Comparison of ENCODE assay signal across 8 cellular contexts in the genomic region with DNA sequence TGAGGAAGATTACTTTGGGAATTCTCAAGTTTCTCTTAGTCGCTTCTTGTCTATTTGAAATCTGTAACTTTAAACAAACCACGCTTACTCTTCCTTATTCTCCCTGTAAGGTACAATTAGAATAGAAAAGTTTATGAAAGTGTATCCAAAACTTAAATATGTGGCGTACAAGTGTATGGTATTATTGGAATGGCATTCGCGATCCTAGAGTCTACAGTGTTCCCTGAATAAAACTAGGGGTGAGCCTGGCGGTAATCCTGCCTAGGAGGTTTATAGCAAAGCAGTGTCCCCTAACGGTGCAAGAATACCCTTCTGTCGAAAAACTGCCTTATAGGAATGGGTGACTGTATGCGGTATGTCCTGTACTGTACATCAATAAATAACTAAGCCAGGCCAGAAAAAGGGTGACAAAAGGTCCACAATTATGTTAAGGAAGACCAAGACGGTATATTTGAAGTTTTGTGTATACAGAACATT. TPM values are rescaled to one million over a fixed set of nuclear protein-coding genes. Genes with fewer than 3 reads are reported as not detected.
DNase-seq lines count a peak whose midpoint lies in the region; ATAC-seq and TF ChIP-seq lines count a peak whose summit lies in the region.

No MANE protein-coding gene starts in this region.

- peak overlapping the region; percentile 59 for H3K27ac ChIP-seq in RWPE2 (ENCODE audit: poor library complexity, severe bottlenecking)
- H3K27ac ChIP-seq in fibroblast of lung (ENCODE audit: insufficient read depth, low read length): peak overlapping the region; percentile 87
- H3K27ac ChIP-seq in gastrocnemius medialis: peak overlapping the region; percentile 88 to 96 (median 92)

- H4K20me1 ChIP-seq in fibroblast of lung (ENCODE audit: control insufficient read depth, extremely low read depth, insufficient read depth, low read length): no peaks in the 10 kb centered on the region

- H3K79me2 ChIP-seq in fibroblast of lung (ENCODE audit: control insufficient read depth, insufficient read depth, low read length): peaks cover 51% of the 10 kb centered on the region

- H3K36me3 ChIP-seq in H7 (replicated peaks; ENCODE audit: control insufficient read depth, insufficient read depth, low read length) (no peaks in the 10 kb centered on the region), RWPE2 (ENCODE audit: low read depth) (0 out of 2 replicates have a peak, but pooled peaks cover 3% of the 10 kb centered on the region), fibroblast of lung (ENCODE audit: control insufficient read depth, insufficient read depth, low read length) (no peaks in the 10 kb centered on the region), gastrocnemius medialis (peaks cover 0 to 5% of the 10 kb centered on the region in 2 donors)

- in situ Hi-C loops in gastrocnemius medialis (cut with MboI; ENCODE audit: low sequenced_read_pairs in 4 of 4): loop anchor here (10.0 to 25.0 kb wide), 2 partner anchors 176 to 189 kb away; no protein-coding TSS in a partner anchor

- H3K9me3 ChIP-seq in RWPE2 (ENCODE audit: severe bottlenecking): no peaks in the 10 kb centered on the region
- H3K9me3 ChIP-seq in fibroblast of lung (ENCODE audit: control insufficient read depth, insufficient read depth, low read depth, low read length): no peaks in the 10 kb centered on the region
- H3K9me3 ChIP-seq in gastrocnemius medialis: no peaks in the 10 kb centered on the region

- intact Hi-C loops in gastrocnemius medialis (cut with DNase I; ENCODE audit: low total_unique reads): loop anchor here (1.0 to 10.0 kb wide), 2 partner anchors 187 to 899 kb away; a partner anchor contains a TSS

- H2AFZ ChIP-seq in fibroblast of lung (ENCODE audit: low read length): no peak overlapping the region

- H3K9ac ChIP-seq in fibroblast of lung (ENCODE audit: insufficient read depth, low read length): peak overlapping the region; percentile 28

- no peak for TF ChIP-seq POLR2A in gastrocnemius medialis (IDR thresholded peaks at IDR 0.05)

- H3K4me3 ChIP-seq in H7 (ENCODE audit: insufficient read depth, low read depth, low read length) (peak overlapping the region; percentile 92), RWPE2 (ENCODE audit: severe bottlenecking) (peak overlapping the region; percentile 77), fibroblast of lung (replicated peaks in 1 of 4; ENCODE audit: control extremely low read depth in 1 of 4, insufficient read depth in 1 of 4, low read depth in 3 of 4, low read length in 4 of 4) (peak overlapping the region; percentile 80 to 94 (median 90)), gastrocnemius medialis (peak overlapping the region; percentile 72 to 98 (median 90))

- H3K4me1 ChIP-seq in RWPE2 (ENCODE audit: insufficient read depth, poor library complexity, severe bottlenecking) (peaks cover 18% of the 10 kb centered on the region), fibroblast of lung (ENCODE audit: control insufficient read depth, extremely low read depth, insufficient read depth, low read length) (no peaks in the 10 kb centered on the region), gastrocnemius medialis (peaks cover 19 to 24% of the 10 kb centered on the region in 2 donors)

- H3K4me2 ChIP-seq in fibroblast of lung (ENCODE audit: extremely low read depth, insufficient read depth, low read length): peak overlapping the region; percentile 42

- H3K27me3 ChIP-seq in H7 (ENCODE audit: control insufficient read depth, insufficient read depth, low read length): peaks cover 7% of the 10 kb centered on the region
- no peaks in the 10 kb centered on the region for H3K27me3 ChIP-seq in RWPE2 (ENCODE audit: insufficient read depth, poor library complexity, severe bottlenecking)
- no peaks in the 10 kb centered on the region for H3K27me3 ChIP-seq in fibroblast of lung (ENCODE audit: control insufficient read depth, insufficient read depth, low read length)
- no peaks in the 10 kb centered on the region for H3K27me3 ChIP-seq in gastrocnemius medialis

- DNase-seq in H7: no peak
- DNase-seq in RWPE2 (ENCODE audit: low spot score): no peak
- DNase-seq in fibroblast of lung (ENCODE audit: low read depth in 2 of 2): peak in 1 of 2 donors; percentile 29
- no peak for DNase-seq in gastrocnemius medialis
- no peak for DNase-seq in NOMO-1 treated with dmso at 0.1 percent for 144 hours (lab: John Stamatoyannopoulos, UW; ENCODE audit: unreplicated experiment)
- no peak for DNase-seq in effector CD8-positive, alpha-beta T cell (lab: John Stamatoyannopoulos, UW)
- no peak for DNase-seq in occipital lobe (lab: John Stamatoyannopoulos, UW)
- DNase-seq in mesenteric fat pad (ENCODE audit: low spot score): no peak

- ATAC-seq in RWPE2 (ENCODE audit: low read depth) (peak; percentile 19; the same call in 2 of the 3 replicates), gastrocnemius medialis (no peak)

- peak; percentile 56 for TF ChIP-seq CTCF in RWPE2 (IDR thresholded peaks at IDR 0.05; ENCODE audit: poor library complexity, severe bottlenecking)
- TF ChIP-seq CTCF in fibroblast of lung (conservative IDR thresholded peaks at IDR 0.05 in 1 of 2, IDR thresholded peaks at IDR 0.05 in 1 of 2; ENCODE audit: low read depth in 1 of 2, low read length in 2 of 2): no peak
- no peak for TF ChIP-seq CTCF in gastrocnemius medialis (IDR thresholded peaks at IDR 0.05 in 4 of 5, conservative IDR thresholded peaks at IDR 0.05 in 1 of 5)

RNA-seq across cellular contexts. Expression of a gene that starts 1.2 kb away (rescaled TPM):
- 44.5 and 56.8 TPM in 2 replicates for total RNA-seq in H7 (2014; rRNA removed; shearing (Covaris generic))
- total RNA-seq in fibroblast of lung: 77.9 and 85.3 TPM in 2 replicates
- 37.0 and 41.1 TPM in 2 replicates for polyA plus RNA-seq in fibroblast of lung
- 17.4 and 21.2 TPM in 2 replicates for polyA plus RNA-seq in fibroblast of lung (2012)
- 8.4 and 14.6 TPM in 2 replicates for polyA minus RNA-seq in fibroblast of lung (ENCODE audit: low replicate concordance)
- 10 to 100 TPM; 32.0 to 78.0 (median 50.0) TPM for total RNA-seq in gastrocnemius medialis
- total RNA-seq in occipital lobe: 86.1 TPM
- total RNA-seq in mesenteric fat pad: 55.8 TPM

RNA-seq across cellular contexts. Expression of a gene that starts 19.4 kb away (rescaled TPM):
- 21.8 and 22.3 TPM in 2 replicates for total RNA-seq in H7 (2014; rRNA removed; shearing (Covaris generic))
- total RNA-seq in fibroblast of lung: 9.8 and 15.4 TPM in 2 replicates
- 5.4 and 7.3 TPM in 2 replicates for polyA plus RNA-seq in fibroblast of lung
- polyA plus RNA-seq in fibroblast of lung (2012): 7.0 and 10.3 TPM in 2 replicates
- 10.6 and 14.1 TPM in 2 replicates for polyA minus RNA-seq in fibroblast of lung (ENCODE audit: low replicate concordance)
- 10 to 100 TPM in 3 of 4 donors, 1 to 10 TPM in 1; 9.6 to 20.0 (median 14.9) TPM for total RNA-seq in gastrocnemius medialis
- total RNA-seq in occipital lobe: 14.2 TPM
- 23.5 TPM for total RNA-seq in mesenteric fat pad
